ENCODE assay signal across 8 cellular contexts in the genomic region with DNA sequence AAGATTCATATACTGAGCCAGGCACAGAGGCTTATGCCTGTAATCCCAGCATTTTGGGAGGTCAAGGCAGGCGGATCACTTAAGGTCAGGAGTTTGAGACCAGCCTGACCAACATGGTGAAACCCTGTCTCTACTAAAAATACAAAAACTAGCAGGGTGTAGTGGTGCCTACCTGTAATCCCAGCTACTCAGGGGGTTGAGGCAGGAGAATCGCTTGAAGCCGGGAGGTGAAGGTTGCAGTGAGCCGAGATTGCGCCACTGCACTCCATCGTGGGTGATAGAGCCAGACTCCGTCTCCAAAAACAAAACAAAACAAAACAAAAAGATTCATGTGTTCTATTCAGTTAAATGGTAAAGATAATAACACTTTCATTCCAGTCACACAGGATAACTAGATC.
DNase-seq lines count a peak whose midpoint lies in the region; ATAC-seq and TF ChIP-seq lines count a peak whose summit lies in the region.
"Not testable (repeated sequence)": the region's sequence is repeated elsewhere in the genome, so short reads cannot be mapped to it uniquely, and the experiment has no call there.

No MANE protein-coding gene starts in this region.

- not testable (repeated sequence) for H3K36me3 ChIP-seq in ACC112 (ENCODE audit: insufficient read depth, low read length); PC-3 (ENCODE audit: low read depth, low read length); left ventricle myocardium inferior

- peaks cover 80% of the 10 kb centered on the region for H3K4me1 Mint-ChIP-seq in activated CD8-positive, alpha-beta T cell treated with anti-CD3 and anti-CD28 coated beads, Interleukin-2, amount 10 ng/mL, durations not matched to agents 7 days and 5 days (ENCODE audit: low read depth)
- H3K4me1 Mint-ChIP-seq in MCF 10A (ENCODE audit: insufficient read depth, unreplicated experiment) (peaks cover 24% of the 10 kb centered on the region), natural killer cell (peaks cover 41 to 44% of the 10 kb centered on the region in 2 donors)

- DNase-seq in PC-3; activated CD8-positive, alpha-beta T cell treated with anti-CD3 and anti-CD28 coated beads, Interleukin-2, amount 10 ng/mL, durations not matched to agents 7 days and 5 days; MCF 10A (ENCODE audit: unreplicated experiment); left ventricle myocardium inferior; natural killer cell: not testable (repeated sequence)
- peak; percentile 47 for DNase-seq in stimulated activated CD4-positive, alpha-beta T cell treated with anti-CD3 and anti-CD28 coated beads, Interleukin-4, amount 100 ng/mL, for 24 hours

- H3K4me1 ChIP-seq in ACC112 (ENCODE audit: control insufficient read depth, insufficient read depth, low read length, unreplicated experiment) (peaks cover 67% of the 10 kb centered on the region), PC-3 (ENCODE audit: insufficient read depth, low read length) (peaks cover 66% of the 10 kb centered on the region), left ventricle myocardium inferior (peaks cover 43% of the 10 kb centered on the region)

- H3K9me2 ChIP-seq in PC-3 (replicated peaks; ENCODE audit: low read length): not testable (repeated sequence)

- H3K27ac Mint-ChIP-seq in activated CD8-positive, alpha-beta T cell treated with anti-CD3 and anti-CD28 coated beads, Interleukin-2, amount 10 ng/mL, durations not matched to agents 7 days and 5 days: peak overlapping the region; percentile 96
- H3K27ac Mint-ChIP-seq in MCF 10A (ENCODE audit: low read depth, unreplicated experiment) (peak overlapping the region; percentile 94), natural killer cell (peak overlapping the region; percentile 91 to 97)

- H3K27ac ChIP-seq in ACC112 (ENCODE audit: low read depth, low read length) (peak overlapping the region; percentile 98), PC-3 (ENCODE audit: low read length) (peak overlapping the region; percentile 96), left ventricle myocardium inferior (replicated peaks) (peak overlapping the region; percentile 66)

- not testable (repeated sequence) for H3K27me3 Mint-ChIP-seq in activated CD8-positive, alpha-beta T cell treated with anti-CD3 and anti-CD28 coated beads, Interleukin-2, amount 10 ng/mL, durations not matched to agents 7 days and 5 days (ENCODE audit: low read depth); MCF 10A (ENCODE audit: insufficient read depth, unreplicated experiment); natural killer cell (ENCODE audit: low read depth in 2 of 2)

- BruUV-seq in PC-3 (replicated peaks; lab: Mats Ljungman, UMichigan) (TSS peak; percentile 89), MCF 10A (replicated peaks; lab: Mats Ljungman, UMichigan) (TSS peak; percentile 81)

- H3K9me3 Mint-ChIP-seq in activated CD8-positive, alpha-beta T cell treated with anti-CD3 and anti-CD28 coated beads, Interleukin-2, amount 10 ng/mL, durations not matched to agents 7 days and 5 days (ENCODE audit: insufficient read depth); MCF 10A (ENCODE audit: unreplicated experiment); natural killer cell: not testable (repeated sequence)

- H2AFZ ChIP-seq in ACC112 (ENCODE audit: low read length, unreplicated experiment); PC-3 (ENCODE audit: low read length): not testable (repeated sequence)

- CTCF ChIA-PET in PC-3 (lab: Charles Lee): not testable (repeated sequence)
- CTCF ChIA-PET in activated CD8-positive, alpha-beta T cell treated with anti-CD3 and anti-CD28 coated beads, Interleukin-2, amount 10 ng/mL, durations not matched to agents 7 days and 5 days (lab: Charles Lee): interaction anchor here (0.7 to 12.3 kb wide), 10 partner anchors 9 to 263 kb away, joined by 3 to 102 read pairs (median 8); no protein-coding TSS in a partner anchor
- CTCF ChIA-PET in MCF 10A (lab: Yijun Ruan, JAX): interaction anchor here (0.6 to 0.9 kb wide), 3 partner anchors 30 to 664 kb away, joined by 3 to 5 read pairs (median 5); no protein-coding TSS in a partner anchor

- TF ChIP-seq POLR2A in GM19099 (IDR thresholded peaks at IDR 0.05; ENCODE audit: extremely low read depth, insufficient read length, low read depth): peak; percentile 40

- H3K4me3 ChIP-seq in ACC112 (ENCODE audit: low read depth, low read length) (peak overlapping the region; percentile 41), PC-3 (ENCODE audit: low read length) (peak overlapping the region; percentile 36; the same call in 1 of the 2 replicates), left ventricle myocardium inferior (peak overlapping the region; percentile 1)

- H3K36me3 Mint-ChIP-seq in activated CD8-positive, alpha-beta T cell treated with anti-CD3 and anti-CD28 coated beads, Interleukin-2, amount 10 ng/mL, durations not matched to agents 7 days and 5 days (ENCODE audit: low read depth): peaks cover 23% of the 10 kb centered on the region
- H3K36me3 Mint-ChIP-seq in MCF 10A (ENCODE audit: insufficient read depth, unreplicated experiment); natural killer cell: not testable (repeated sequence)

- intact Hi-C loops in PC-3 (cut with micrococcal nuclease) (loop anchor here (1.0 kb wide), 3 partner anchors 8 to 75 kb away; no protein-coding TSS in a partner anchor), MCF 10A (cut with micrococcal nuclease) (loop anchor here (2.0 kb wide), 1 partner anchor 42 kb away; no protein-coding TSS in a partner anchor), natural killer cell (cut with micrococcal nuclease) (loop anchor here (1.0 kb wide), 2 partner anchors 8 to 43 kb away; no protein-coding TSS in a partner anchor)
- intact Hi-C loops in left ventricle myocardium inferior (cut with micrococcal nuclease): not testable (repeated sequence)

- not testable (repeated sequence) for TF ChIP-seq CTCF in PC-3 (conservative IDR thresholded peaks at IDR 0.05; ENCODE audit: low read depth, low read length); MCF 10A (IDR thresholded peaks at IDR 0.05; ENCODE audit: unreplicated experiment); left ventricle myocardium inferior (IDR thresholded peaks at IDR 0.05; ENCODE audit: borderline replicate concordance); natural killer cell (IDR thresholded peaks at IDR 0.05)

- not testable (repeated sequence) for H4K20me1 ChIP-seq in PC-3 (ENCODE audit: low read length)

- peaks cover 23% of the 10 kb centered on the region for H3K79me2 ChIP-seq in ACC112 (ENCODE audit: control insufficient read depth, insufficient read depth, low read length, unreplicated experiment)
- peaks cover 45% of the 10 kb centered on the region for H3K79me2 ChIP-seq in PC-3 (ENCODE audit: low read length)

- H3K9ac ChIP-seq in PC-3 (ENCODE audit: low read length): peak overlapping the region; percentile 79

- POLR2A ChIA-PET in PC-3 (lab: Charles Lee; ENCODE audit: unreplicated experiment): interaction anchor here (1.0 to 2.7 kb wide), 6 partner anchors 9 to 75 kb away, joined by 3 to 51 read pairs (median 10); no protein-coding TSS in a partner anchor
- POLR2A ChIA-PET in activated CD8-positive, alpha-beta T cell treated with anti-CD3 and anti-CD28 coated beads, Interleukin-2, amount 10 ng/mL, durations not matched to agents 7 days and 5 days (lab: Charles Lee): interaction anchor here (1.0 to 11.5 kb wide), 8 partner anchors 11 to 1498 kb away, joined by 3 to 461 read pairs (median 24); no protein-coding TSS in a partner anchor
- POLR2A ChIA-PET in MCF 10A (lab: Yijun Ruan, JAX): interaction anchor here (0.6 to 8.3 kb wide), 16 partner anchors 9 to 511 kb away, joined by 3 to 121 read pairs (median 5); no protein-coding TSS in a partner anchor

- H3K4me3 Mint-ChIP-seq in activated CD8-positive, alpha-beta T cell treated with anti-CD3 and anti-CD28 coated beads, Interleukin-2, amount 10 ng/mL, durations not matched to agents 7 days and 5 days: peak overlapping the region; percentile 72
- H3K4me3 Mint-ChIP-seq in MCF 10A (ENCODE audit: unreplicated experiment): peak overlapping the region; percentile 61
- H3K4me3 Mint-ChIP-seq in natural killer cell: peak overlapping the region; percentile 81

- peak overlapping the region; percentile 65 for H3K4me2 ChIP-seq in PC-3 (ENCODE audit: low read length)

- not testable (repeated sequence) for H3K27me3 ChIP-seq in ACC112 (ENCODE audit: insufficient read depth, low read length); PC-3 (ENCODE audit: low read length); left ventricle myocardium inferior (ENCODE audit: low read depth)

- not testable (repeated sequence) for H3K9me3 ChIP-seq in PC-3 (ENCODE audit: low read length); left ventricle myocardium inferior (replicated peaks)

- H3F3A ChIP-seq in PC-3 (ENCODE audit: low read length, unreplicated experiment): peaks cover 20% of the 10 kb centered on the region

- ATAC-seq in PC-3 (peak; percentile 5), natural killer cell (peak in 2 of 3 donors; percentile 16 to 43)
- ATAC-seq in activated CD8-positive, alpha-beta T cell treated with anti-CD3 and anti-CD28 coated beads, Interleukin-2, amount 10 ng/mL, durations not matched to agents 7 days and 5 days: peak; percentile 9
